24 cellular contexts compared by ENCODE assay signal in the genomic region with DNA sequence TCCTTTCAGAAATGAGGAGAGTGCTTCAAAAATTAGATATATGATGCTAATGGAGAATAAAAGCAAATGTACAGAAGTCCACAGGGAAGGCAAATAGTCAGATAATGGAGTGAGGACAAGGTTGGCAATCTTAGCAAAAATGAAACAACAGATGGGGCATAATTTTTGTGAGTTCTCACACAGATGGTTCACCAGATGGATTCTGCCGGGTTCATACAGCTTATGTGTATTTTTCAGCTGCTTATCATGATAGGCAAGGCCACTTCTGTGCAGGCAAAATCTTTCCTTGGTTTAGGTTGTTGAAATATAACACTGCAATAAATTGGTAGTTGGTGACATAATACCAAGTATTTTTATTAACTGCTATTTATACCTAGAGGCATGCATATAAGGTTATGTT.
"Had no signal": no experiment of that assay in that cellular context is flagged by ENCODE, and none has a peak within 500 bp of the region (broad histone marks: within the 10 kb centered on the region; RNA-seq: fewer than 3 reads in every experiment).

No MANE protein-coding gene starts in this region.

- H3K4me3 Mint-ChIP-seq: activated CD4-positive, alpha-beta memory T cell treated with anti-CD3 and anti-CD28 coated beads for 36 hours; activated naive CD8-positive, alpha-beta T cell treated with anti-CD3 and anti-CD28 coated beads, Interleukin-2, amount 50 U/mL, for 24 hours; effector memory CD8-positive, alpha-beta T cell; immature natural killer cell; naive thymus-derived CD4-positive, alpha-beta T cell; neural crest cell; stimulated activated naive B cell treated with anti-CD40 and anti-IgM and Interleukin-4, amounts not matched to agents 10 μg/mL and 1 μg/mL and 100 μg/mL, for 72 hours had no signal

- H3K27ac Mint-ChIP-seq: activated CD4-positive, alpha-beta memory T cell treated with anti-CD3 and anti-CD28 coated beads for 36 hours; activated naive CD8-positive, alpha-beta T cell treated with anti-CD3 and anti-CD28 coated beads, Interleukin-2, amount 50 U/mL, for 24 hours; effector memory CD8-positive, alpha-beta T cell; immature natural killer cell; naive thymus-derived CD4-positive, alpha-beta T cell; stimulated activated naive B cell treated with anti-CD40 and anti-IgM and Interleukin-4, amounts not matched to agents 10 μg/mL and 1 μg/mL and 100 μg/mL, for 72 hours had no signal

- DNase-seq: activated CD4-positive, alpha-beta memory T cell treated with anti-CD3 and anti-CD28 coated beads for 36 hours; activated CD4-positive, alpha-beta T cell treated with anti-CD3 and anti-CD28 coated beads for 4 hours; activated CD4-positive, CD25-positive, alpha-beta regulatory T cell; activated gamma-delta T cell; activated naive CD4-positive, alpha-beta T cell treated with anti-CD3 and anti-CD28 coated beads, Interleukin-2, amount 50 U/mL, for 16 hours; activated naive CD8-positive, alpha-beta T cell treated with anti-CD3 and anti-CD28 coated beads, Interleukin-2, amount 50 U/mL, for 24 hours; activated T-cell treated with anti-CD3 and anti-CD28 coated beads for 4 hours; body of pancreas; effector memory CD8-positive, alpha-beta T cell; foreskin melanocyte; immature natural killer cell; kidney glomerular epithelial cell; left lung; naive thymus-derived CD4-positive, alpha-beta T cell; occipital lobe; sigmoid colon; stimulated activated CD4-positive, alpha-beta T cell treated with anti-CD3 and anti-CD28 coated beads, Interleukin-2, amount 100 ng/mL, for 48 hours; stimulated activated CD8-positive, alpha-beta memory T cell treated with anti-CD3 and anti-CD28 coated beads, Interleukin-4, amount 100 ng/mL, for 48 hours; stimulated activated naive B cell treated with anti-CD40 and anti-IgM and Interleukin-4, amounts not matched to agents 10 μg/mL and 1 μg/mL and 100 μg/mL, for 72 hours; testis; trophoblast cell; uterus had no signal

- H3K27me3 Mint-ChIP-seq: activated CD4-positive, alpha-beta memory T cell treated with anti-CD3 and anti-CD28 coated beads for 36 hours; activated naive CD8-positive, alpha-beta T cell treated with anti-CD3 and anti-CD28 coated beads, Interleukin-2, amount 50 U/mL, for 24 hours; effector memory CD8-positive, alpha-beta T cell; naive thymus-derived CD4-positive, alpha-beta T cell; stimulated activated naive B cell treated with anti-CD40 and anti-IgM and Interleukin-4, amounts not matched to agents 10 μg/mL and 1 μg/mL and 100 μg/mL, for 72 hours had no signal

- H3K4me1 Mint-ChIP-seq: activated naive CD8-positive, alpha-beta T cell treated with anti-CD3 and anti-CD28 coated beads, Interleukin-2, amount 50 U/mL, for 24 hours; immature natural killer cell; naive thymus-derived CD4-positive, alpha-beta T cell; neural crest cell; stimulated activated naive B cell treated with anti-CD40 and anti-IgM and Interleukin-4, amounts not matched to agents 10 μg/mL and 1 μg/mL and 100 μg/mL, for 72 hours had no signal

- ATAC-seq: activated naive CD8-positive, alpha-beta T cell treated with anti-CD3 and anti-CD28 coated beads, Interleukin-2, amount 50 U/mL, for 24 hours; body of pancreas; effector memory CD8-positive, alpha-beta T cell; esophagus mucosa; left lung; naive thymus-derived CD4-positive, alpha-beta T cell; stimulated activated naive B cell treated with anti-CD40 and anti-IgM and Interleukin-4, amounts not matched to agents 10 μg/mL and 1 μg/mL and 100 μg/mL, for 72 hours had no signal

- H3K36me3 Mint-ChIP-seq: activated CD4-positive, alpha-beta memory T cell treated with anti-CD3 and anti-CD28 coated beads for 36 hours; immature natural killer cell; naive thymus-derived CD4-positive, alpha-beta T cell; stimulated activated naive B cell treated with anti-CD40 and anti-IgM and Interleukin-4, amounts not matched to agents 10 μg/mL and 1 μg/mL and 100 μg/mL, for 72 hours had no signal

- H3K9me3 Mint-ChIP-seq: neural crest cell had no signal
